Comparison of ENCODE assay signal across 2 cellular contexts in the genomic region with DNA sequence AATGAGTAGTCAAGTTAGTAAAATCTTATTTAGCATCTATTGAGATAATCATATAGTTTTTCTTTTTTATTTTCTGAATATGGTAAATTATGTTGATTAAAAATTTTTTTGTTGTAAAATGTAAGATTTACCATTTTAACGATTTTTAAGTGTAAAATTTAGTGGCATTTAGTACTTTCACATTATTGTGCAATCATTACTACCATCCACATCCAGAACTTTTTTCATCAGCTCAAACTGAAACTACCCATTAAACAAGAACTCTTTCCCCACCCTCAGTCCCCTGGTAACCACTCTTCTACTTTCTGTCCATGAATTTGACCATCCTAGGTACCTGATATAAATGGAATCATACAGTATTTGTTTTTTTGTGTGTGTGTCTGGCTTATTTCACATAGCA.
TF ChIP-seq lines count a peak whose summit lies in the region.

No MANE protein-coding gene starts in this region.

TF ChIP-seq in Ishikawa, 13 proteins besides CTCF, POLR2A, EP300 and RAD21:
- TF ChIP-seq CEBPB (IDR thresholded peaks at IDR 0.05): peak; percentile 55; the same call in 1 of the 2 replicates
- TF ChIP-seq, protein P1, sequence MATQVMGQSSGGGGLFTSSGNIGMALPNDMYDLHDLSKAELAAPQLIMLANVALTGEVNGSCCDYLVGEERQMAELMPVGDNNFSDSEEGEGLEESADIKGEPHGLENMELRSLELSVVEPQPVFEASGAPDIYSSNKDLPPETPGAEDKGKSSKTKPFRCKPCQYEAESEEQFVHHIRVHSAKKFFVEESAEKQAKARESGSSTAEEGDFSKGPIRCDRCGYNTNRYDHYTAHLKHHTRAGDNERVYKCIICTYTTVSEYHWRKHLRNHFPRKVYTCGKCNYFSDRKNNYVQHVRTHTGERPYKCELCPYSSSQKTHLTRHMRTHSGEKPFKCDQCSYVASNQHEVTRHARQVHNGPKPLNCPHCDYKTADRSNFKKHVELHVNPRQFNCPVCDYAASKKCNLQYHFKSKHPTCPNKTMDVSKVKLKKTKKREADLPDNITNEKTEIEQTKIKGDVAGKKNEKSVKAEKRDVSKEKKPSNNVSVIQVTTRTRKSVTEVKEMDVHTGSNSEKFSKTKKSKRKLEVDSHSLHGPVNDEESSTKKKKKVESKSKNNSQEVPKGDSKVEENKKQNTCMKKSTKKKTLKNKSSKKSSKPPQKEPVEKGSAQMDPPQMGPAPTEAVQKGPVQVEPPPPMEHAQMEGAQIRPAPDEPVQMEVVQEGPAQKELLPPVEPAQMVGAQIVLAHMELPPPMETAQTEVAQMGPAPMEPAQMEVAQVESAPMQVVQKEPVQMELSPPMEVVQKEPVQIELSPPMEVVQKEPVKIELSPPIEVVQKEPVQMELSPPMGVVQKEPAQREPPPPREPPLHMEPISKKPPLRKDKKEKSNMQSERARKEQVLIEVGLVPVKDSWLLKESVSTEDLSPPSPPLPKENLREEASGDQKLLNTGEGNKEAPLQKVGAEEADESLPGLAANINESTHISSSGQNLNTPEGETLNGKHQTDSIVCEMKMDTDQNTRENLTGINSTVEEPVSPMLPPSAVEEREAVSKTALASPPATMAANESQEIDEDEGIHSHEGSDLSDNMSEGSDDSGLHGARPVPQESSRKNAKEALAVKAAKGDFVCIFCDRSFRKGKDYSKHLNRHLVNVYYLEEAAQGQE (IDR thresholded peaks at IDR 0.05; ENCODE audit: low read depth): no peak

TF ChIP-seq in HepG2, 621 proteins besides CTCF, POLR2A, EP300 and RAD21:
- TF ChIP-seq TARDBP (CRISPR knock-in tag; IDR thresholded peaks at IDR 0.05): no peak
- peak; percentile 90 for TF ChIP-seq CEBPB (IDR thresholded peaks at IDR 0.05; ENCODE audit: borderline replicate concordance, low read depth, low read length)
- no peak for TF ChIP-seq ONECUT2 (CRISPR knock-in tag; IDR thresholded peaks at IDR 0.05)
- TF ChIP-seq, protein P2, sequence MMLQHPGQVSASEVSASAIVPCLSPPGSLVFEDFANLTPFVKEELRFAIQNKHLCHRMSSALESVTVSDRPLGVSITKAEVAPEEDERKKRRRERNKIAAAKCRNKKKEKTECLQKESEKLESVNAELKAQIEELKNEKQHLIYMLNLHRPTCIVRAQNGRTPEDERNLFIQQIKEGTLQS (CRISPR knock-in tag; IDR thresholded peaks at IDR 0.05): no peak
- TF ChIP-seq KLF6 (CRISPR knock-in tag; IDR thresholded peaks at IDR 0.05): no peak
- TF ChIP-seq ZNF713 (CRISPR knock-in tag; IDR thresholded peaks at IDR 0.05): no peak
- no peak for TF ChIP-seq MAFK (conservative IDR thresholded peaks at IDR 0.05 in 1 of 2, IDR thresholded peaks at IDR 0.05 in 1 of 2; ENCODE audit: low read length in 2 of 2)
- TF ChIP-seq CHD4 (IDR thresholded peaks at IDR 0.05; ENCODE audit: borderline replicate concordance, low read length): no peak
- no peak for TF ChIP-seq ZNF780A (CRISPR knock-in tag; IDR thresholded peaks at IDR 0.05)
- TF ChIP-seq, protein P3, sequence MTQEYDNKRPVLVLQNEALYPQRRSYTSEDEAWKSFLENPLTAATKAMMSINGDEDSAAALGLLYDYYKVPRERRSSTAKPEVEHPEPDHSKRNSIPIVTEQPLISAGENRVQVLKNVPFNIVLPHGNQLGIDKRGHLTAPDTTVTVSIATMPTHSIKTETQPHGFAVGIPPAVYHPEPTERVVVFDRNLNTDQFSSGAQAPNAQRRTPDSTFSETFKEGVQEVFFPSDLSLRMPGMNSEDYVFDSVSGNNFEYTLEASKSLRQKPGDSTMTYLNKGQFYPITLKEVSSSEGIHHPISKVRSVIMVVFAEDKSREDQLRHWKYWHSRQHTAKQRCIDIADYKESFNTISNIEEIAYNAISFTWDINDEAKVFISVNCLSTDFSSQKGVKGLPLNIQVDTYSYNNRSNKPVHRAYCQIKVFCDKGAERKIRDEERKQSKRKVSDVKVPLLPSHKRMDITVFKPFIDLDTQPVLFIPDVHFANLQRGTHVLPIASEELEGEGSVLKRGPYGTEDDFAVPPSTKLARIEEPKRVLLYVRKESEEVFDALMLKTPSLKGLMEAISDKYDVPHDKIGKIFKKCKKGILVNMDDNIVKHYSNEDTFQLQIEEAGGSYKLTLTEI (CRISPR knock-in tag; conservative IDR thresholded peaks at IDR 0.05): no peak
- no peak for TF ChIP-seq ZKSCAN1 (IDR thresholded peaks at IDR 0.05; ENCODE audit: low read length)
- no peak for TF ChIP-seq ZNF543 (CRISPR knock-in tag; IDR thresholded peaks at IDR 0.05)
- TF ChIP-seq, protein P4, sequence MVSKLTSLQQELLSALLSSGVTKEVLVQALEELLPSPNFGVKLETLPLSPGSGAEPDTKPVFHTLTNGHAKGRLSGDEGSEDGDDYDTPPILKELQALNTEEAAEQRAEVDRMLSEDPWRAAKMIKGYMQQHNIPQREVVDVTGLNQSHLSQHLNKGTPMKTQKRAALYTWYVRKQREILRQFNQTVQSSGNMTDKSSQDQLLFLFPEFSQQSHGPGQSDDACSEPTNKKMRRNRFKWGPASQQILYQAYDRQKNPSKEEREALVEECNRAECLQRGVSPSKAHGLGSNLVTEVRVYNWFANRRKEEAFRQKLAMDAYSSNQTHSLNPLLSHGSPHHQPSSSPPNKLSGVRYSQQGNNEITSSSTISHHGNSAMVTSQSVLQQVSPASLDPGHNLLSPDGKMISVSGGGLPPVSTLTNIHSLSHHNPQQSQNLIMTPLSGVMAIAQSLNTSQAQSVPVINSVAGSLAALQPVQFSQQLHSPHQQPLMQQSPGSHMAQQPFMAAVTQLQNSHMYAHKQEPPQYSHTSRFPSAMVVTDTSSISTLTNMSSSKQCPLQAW (CRISPR knock-in tag; IDR thresholded peaks at IDR 0.05): no peak
- TF ChIP-seq HNF4G (IDR thresholded peaks at IDR 0.05; ENCODE audit: borderline replicate concordance, low read depth, low read length): no peak
- no peak for TF ChIP-seq HNF4G (CRISPR knock-in tag; IDR thresholded peaks at IDR 0.05; ENCODE audit: borderline replicate concordance, low read depth)
- peak; percentile 58 for TF ChIP-seq CEBPG (CRISPR knock-in tag; IDR thresholded peaks at IDR 0.05)
- TF ChIP-seq, protein P5, sequence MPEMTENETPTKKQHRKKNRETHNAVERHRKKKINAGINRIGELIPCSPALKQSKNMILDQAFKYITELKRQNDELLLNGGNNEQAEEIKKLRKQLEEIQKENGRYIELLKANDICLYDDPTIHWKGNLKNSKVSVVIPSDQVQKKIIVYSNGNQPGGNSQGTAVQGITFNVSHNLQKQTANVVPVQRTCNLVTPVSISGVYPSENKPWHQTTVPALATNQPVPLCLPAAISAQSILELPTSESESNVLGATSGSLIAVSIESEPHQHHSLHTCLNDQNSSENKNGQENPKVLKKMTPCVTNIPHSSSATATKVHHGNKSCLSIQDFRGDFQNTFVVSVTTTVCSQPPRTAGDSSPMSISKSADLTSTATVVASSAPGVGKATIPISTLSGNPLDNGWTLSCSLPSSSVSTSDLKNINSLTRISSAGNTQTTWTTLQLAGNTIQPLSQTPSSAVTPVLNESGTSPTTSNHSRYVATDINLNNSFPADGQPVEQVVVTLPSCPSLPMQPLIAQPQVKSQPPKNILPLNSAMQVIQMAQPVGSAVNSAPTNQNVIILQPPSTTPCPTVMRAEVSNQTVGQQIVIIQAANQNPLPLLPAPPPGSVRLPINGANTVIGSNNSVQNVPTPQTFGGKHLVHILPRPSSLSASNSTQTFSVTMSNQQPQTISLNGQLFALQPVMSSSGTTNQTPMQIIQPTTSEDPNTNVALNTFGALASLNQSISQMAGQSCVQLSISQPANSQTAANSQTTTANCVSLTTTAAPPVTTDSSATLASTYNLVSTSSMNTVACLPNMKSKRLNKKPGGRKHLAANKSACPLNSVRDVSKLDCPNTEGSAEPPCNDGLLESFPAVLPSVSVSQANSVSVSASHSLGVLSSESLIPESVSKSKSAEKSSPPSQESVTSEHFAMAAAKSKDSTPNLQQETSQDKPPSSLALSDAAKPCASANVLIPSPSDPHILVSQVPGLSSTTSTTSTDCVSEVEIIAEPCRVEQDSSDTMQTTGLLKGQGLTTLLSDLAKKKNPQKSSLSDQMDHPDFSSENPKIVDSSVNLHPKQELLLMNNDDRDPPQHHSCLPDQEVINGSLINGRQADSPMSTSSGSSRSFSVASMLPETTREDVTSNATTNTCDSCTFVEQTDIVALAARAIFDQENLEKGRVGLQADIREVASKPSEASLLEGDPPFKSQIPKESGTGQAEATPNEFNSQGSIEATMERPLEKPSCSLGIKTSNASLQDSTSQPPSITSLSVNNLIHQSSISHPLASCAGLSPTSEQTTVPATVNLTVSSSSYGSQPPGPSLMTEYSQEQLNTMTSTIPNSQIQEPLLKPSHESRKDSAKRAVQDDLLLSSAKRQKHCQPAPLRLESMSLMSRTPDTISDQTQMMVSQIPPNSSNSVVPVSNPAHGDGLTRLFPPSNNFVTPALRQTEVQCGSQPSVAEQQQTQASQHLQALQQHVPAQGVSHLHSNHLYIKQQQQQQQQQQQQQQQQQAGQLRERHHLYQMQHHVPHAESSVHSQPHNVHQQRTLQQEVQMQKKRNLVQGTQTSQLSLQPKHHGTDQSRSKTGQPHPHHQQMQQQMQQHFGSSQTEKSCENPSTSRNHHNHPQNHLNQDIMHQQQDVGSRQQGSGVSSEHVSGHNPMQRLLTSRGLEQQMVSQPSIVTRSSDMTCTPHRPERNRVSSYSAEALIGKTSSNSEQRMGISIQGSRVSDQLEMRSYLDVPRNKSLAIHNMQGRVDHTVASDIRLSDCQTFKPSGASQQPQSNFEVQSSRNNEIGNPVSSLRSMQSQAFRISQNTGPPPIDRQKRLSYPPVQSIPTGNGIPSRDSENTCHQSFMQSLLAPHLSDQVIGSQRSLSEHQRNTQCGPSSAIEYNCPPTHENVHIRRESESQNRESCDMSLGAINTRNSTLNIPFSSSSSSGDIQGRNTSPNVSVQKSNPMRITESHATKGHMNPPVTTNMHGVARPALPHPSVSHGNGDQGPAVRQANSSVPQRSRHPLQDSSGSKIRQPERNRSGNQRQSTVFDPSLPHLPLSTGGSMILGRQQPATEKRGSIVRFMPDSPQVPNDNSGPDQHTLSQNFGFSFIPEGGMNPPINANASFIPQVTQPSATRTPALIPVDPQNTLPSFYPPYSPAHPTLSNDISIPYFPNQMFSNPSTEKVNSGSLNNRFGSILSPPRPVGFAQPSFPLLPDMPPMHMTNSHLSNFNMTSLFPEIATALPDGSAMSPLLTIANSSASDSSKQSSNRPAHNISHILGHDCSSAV (CRISPR knock-in tag; IDR thresholded peaks at IDR 0.05; ENCODE audit: borderline replicate concordance): no peak
- no peak for TF ChIP-seq ZNF460 (CRISPR knock-in tag; IDR thresholded peaks at IDR 0.05; ENCODE audit: borderline replicate concordance)
TF ChIP-seq in HepG2: peak in this region for 2.
